In the genomic region with DNA sequence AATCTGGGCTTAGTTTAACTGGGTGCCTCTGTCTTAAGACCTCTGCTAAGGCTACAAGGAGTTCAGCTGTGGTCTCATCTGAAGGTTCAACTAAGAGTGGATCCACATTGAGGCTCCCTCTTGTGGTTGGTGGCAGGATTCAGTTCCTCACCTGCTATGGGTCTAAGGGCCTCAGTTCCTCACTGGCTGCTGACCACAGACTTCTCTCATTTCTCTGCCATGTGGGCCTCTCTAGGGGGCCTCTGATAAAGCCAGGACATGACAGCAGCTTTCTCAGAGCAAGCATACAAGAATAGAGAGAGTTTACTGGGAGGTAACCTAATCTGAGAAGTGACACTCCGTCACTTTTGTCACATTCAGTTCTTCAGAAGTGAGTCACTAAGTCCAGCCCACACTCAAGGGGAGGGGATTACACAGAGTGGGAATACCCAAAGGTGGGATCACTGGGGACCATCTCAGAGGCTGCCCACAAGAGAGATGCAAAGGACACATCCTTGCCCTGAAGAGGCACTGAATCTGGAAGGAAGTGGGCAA, we compare ENCODE assay signal across 8 cellular contexts. TPM values are rescaled to one million over a fixed set of nuclear protein-coding genes. Genes with fewer than 3 reads are reported as not detected.
DNase-seq lines count a peak whose midpoint lies in the region; TF ChIP-seq lines count a peak whose summit lies in the region.

No MANE protein-coding gene starts in this region.

- DNase-seq in EL (peak; percentile 44), GM19240 (ENCODE audit: insufficient read length, low spot score) (peak; percentile 37), HT-29 (ENCODE audit: low spot score) (peak; percentile 42), iris pigment epithelial cell (ENCODE audit: low read depth) (peak; percentile 60), dedifferentiated amniotic fluid mesenchymal stem cell (ENCODE audit: extremely low spot score) (no peak), islet precursor cell (no peak), medulla oblongata (ENCODE audit: extremely low spot score) (no peak)

- no peak overlapping the region for H3K4me3 ChIP-seq in WI38 (ENCODE audit: low read depth, low read length)

- peak; percentile 12; the same call in 1 of the 2 replicates for TF ChIP-seq CTCF in WI38 (IDR thresholded peaks at IDR 0.05; ENCODE audit: low read depth, low read length)

RNA-seq across cellular contexts. Expression of gene ABAT, which starts 19.2 kb away (rescaled TPM):
- total RNA-seq in HT-29 (2014; rRNA removed; shearing (Covaris generic)): 0.36 and 1.1 TPM in 2 replicates

RNA-seq across cellular contexts. Expression of gene METTL22, which starts 33.8 kb away (rescaled TPM):
- 16.4 and 21.0 TPM in 2 replicates for total RNA-seq in HT-29 (2014; rRNA removed; shearing (Covaris generic))

Comparison
In these comparisons a context has a peak if more than half of its experiments do, and no peak if none do; other contexts are left out.
1. DNase-seq: peak in EL (single experiment), GM19240 (single experiment), HT-29 (single experiment) and iris pigment epithelial cell (single experiment); none in dedifferentiated amniotic fluid mesenchymal stem cell (single experiment), islet precursor cell (single experiment) and medulla oblongata (single experiment).